Comparison of ENCODE assay signal across 8 cellular contexts in genomic region chr11:34468209-34468841, GRCh38. TPM values are rescaled to one million over a fixed set of nuclear protein-coding genes. Genes with fewer than 3 reads are reported as not detected.
DNase-seq lines count a peak whose midpoint lies in the region; ATAC-seq and TF ChIP-seq lines count a peak whose summit lies in the region.

No MANE protein-coding gene starts in this region.

- H3K27me3 ChIP-seq in breast epithelium, result no peaks in the 10 kb centered on the region
- H3K27me3 ChIP-seq in neutrophil, result no peaks in the 10 kb centered on the region
- H3K27me3 ChIP-seq in esophagus muscularis mucosa, result no peaks in the 10 kb centered on the region

- DNase-seq in AG10803 (ENCODE audit: low read depth) (peak; percentile 12), GM13977 (ENCODE audit: low spot score) (peak; percentile 48), RKO (ENCODE audit: low spot score) (peak; percentile 81), breast epithelium (ENCODE audit: low spot score in 2 of 2) (no peak), NCI-H128 (lab: John Stamatoyannopoulos, UW; ENCODE audit: unreplicated experiment) (no peak), esophagus muscularis mucosa (ENCODE audit: extremely low spot score) (no peak)

- in situ Hi-C loops in GM13977 (cut with MboI; ENCODE audit: low pct_unique_long_range_greater_than_20kb, low sequenced_read_pairs, unreplicated experiment), result loop anchor here (25.0 kb wide), 1 partner anchor 281 kb away; no protein-coding TSS in a partner anchor

- TF ChIP-seq EP300 in esophagus muscularis mucosa (IDR thresholded peaks at IDR 0.05), result no peak

- H3K4me1 ChIP-seq in breast epithelium (no peaks in the 10 kb centered on the region), neutrophil (ENCODE audit: control insufficient read depth in 1 of 2, insufficient read depth in 1 of 2, low read depth in 1 of 2, low read length in 1 of 2) (peaks cover 0 to 3% of the 10 kb centered on the region in 2 experiments), esophagus muscularis mucosa (no peaks in the 10 kb centered on the region)

- H3K36me3 ChIP-seq in breast epithelium, result peaks cover 19% of the 10 kb centered on the region
- H3K36me3 ChIP-seq in neutrophil, result peaks cover 95% of the 10 kb centered on the region
- H3K36me3 ChIP-seq in esophagus muscularis mucosa, result peaks cover 67 to 100% (median 90%) of the 10 kb centered on the region in 4 donors

- H3K9me3 ChIP-seq in breast epithelium (peaks cover 3 to 8% of the 10 kb centered on the region in 2 donors), neutrophil (no peaks in the 10 kb centered on the region), esophagus muscularis mucosa (peaks cover 0 to 12% (median 3%) of the 10 kb centered on the region in 4 donors)

- intact Hi-C loops in breast epithelium (cut with DNase I; ENCODE audit: low total_unique reads) (loop anchor here (10.0 kb wide), 1 partner anchor 496 kb away; no protein-coding TSS in a partner anchor), esophagus muscularis mucosa (cut with DNase I) (no loop called here)

- 86% methylated on average over 8 of the region's 8 CpGs for WGBS in esophagus muscularis mucosa

- H3K4me3 ChIP-seq in AG10803 (ENCODE audit: low read length), result no peak overlapping the region
- no peak overlapping the region for H3K4me3 ChIP-seq in breast epithelium
- no peak overlapping the region for H3K4me3 ChIP-seq in neutrophil (ENCODE audit: low read depth in 1 of 2, low read length in 1 of 2)
- H3K4me3 ChIP-seq in esophagus muscularis mucosa, result no peak overlapping the region

- TF ChIP-seq POLR2A in breast epithelium (IDR thresholded peaks at IDR 0.05), result no peak
- no peak for TF ChIP-seq POLR2A in esophagus muscularis mucosa (IDR thresholded peaks at IDR 0.05; ENCODE audit: low read depth)

- H3K27ac ChIP-seq in breast epithelium (no peak overlapping the region), neutrophil (peak overlapping the region; percentile 19), esophagus muscularis mucosa (replicated peaks in 1 of 4) (no peak overlapping the region)

- no peak for ATAC-seq in GM19351 (IDR thresholded peaks at IDR 0.05; ENCODE audit: unreplicated experiment)

- TF ChIP-seq CTCF in AG10803 (conservative IDR thresholded peaks at IDR 0.05; ENCODE audit: low read length) (peak; percentile 64), GM13977 (IDR thresholded peaks at IDR 0.05; ENCODE audit: extremely low read depth, insufficient read depth, missing control alignments) (peak; percentile 75), breast epithelium (IDR thresholded peaks at IDR 0.05) (peak in 2 of 3 donors; percentile 27 to 33), neutrophil (IDR thresholded peaks at IDR 0.05) (peak; percentile 82), esophagus muscularis mucosa (IDR thresholded peaks at IDR 0.05) (peak in 1 of 3 experiments; percentile 42)

RNA-seq across cellular contexts. Expression of gene CAT, which starts 29.6 kb away (rescaled TPM):
- total RNA-seq in breast epithelium, result 100 to 1,000 TPM; 177 to 469 (median 190) TPM
- 100 to 1,000 TPM in 1 of 4 donors, 10 to 100 TPM in 3; 72.8 to 163 (median 84.4) TPM for total RNA-seq in esophagus muscularis mucosa

RNA-seq across cellular contexts. Expression of gene ELF5, which starts 45.3 kb away (rescaled TPM):
- total RNA-seq in breast epithelium, result 10 to 100 TPM in 2 of 3 donors, not detected in 1; 18.7 to 32.5 TPM
- total RNA-seq in esophagus muscularis mucosa, result not detected

Comparison
In these comparisons a context has a peak if more than half of its experiments do, and no peak if none do; other contexts are left out.
1. DNase-seq: peak in AG10803 (single experiment), GM13977 (single experiment) and RKO (single experiment); none in breast epithelium (0 of 2), NCI-H128 (single experiment) and esophagus muscularis mucosa (single experiment).